In the genomic region with DNA sequence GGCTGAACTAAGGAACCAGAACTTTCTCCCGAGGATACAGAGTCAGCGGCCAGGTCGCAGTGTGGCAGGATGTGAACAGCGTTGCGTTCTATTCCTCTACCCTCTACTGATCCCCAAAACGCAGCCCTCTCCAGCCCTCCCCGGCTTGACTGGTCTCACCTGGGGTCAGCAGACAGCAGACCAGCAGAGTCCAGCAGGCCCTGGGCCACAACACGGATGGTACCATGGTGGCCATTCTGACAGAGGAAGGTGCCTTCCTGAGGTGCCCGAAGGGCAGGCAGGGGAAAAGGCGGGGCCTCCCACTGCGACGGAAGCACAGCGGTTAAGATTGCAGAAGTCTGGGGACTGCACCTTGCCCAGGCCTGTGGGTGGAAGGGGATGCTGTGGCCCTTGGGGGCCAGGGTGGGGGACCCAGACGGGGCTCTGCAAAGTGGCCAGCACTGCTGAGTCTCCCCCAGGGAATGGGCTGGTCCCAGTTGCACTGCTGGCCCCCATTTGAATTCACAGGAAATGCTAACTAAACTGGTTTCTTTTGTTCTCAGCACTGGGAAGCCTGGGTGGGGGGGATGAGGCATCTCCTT, we compare ENCODE assay signal across 1 cellular context.
TF ChIP-seq lines count a peak whose summit lies in the region.

ICAM3 (minus strand) TSS at position 245 of the 581 bp plus-strand sequence; CDS start at position 235, 10 bp downstream.

TF ChIP-seq in GM12878, 131 proteins besides CTCF, POLR2A, EP300 and RAD21 (continued from another document and continues in another):
- TF ChIP-seq MEF2B (IDR thresholded peaks at IDR 0.05; ENCODE audit: partially characterized antibody, poor library complexity, severe bottlenecking), result peak; percentile 87
- TF ChIP-seq NFXL1 (IDR thresholded peaks at IDR 0.05; ENCODE audit: borderline replicate concordance), result no peak
- TF ChIP-seq CHD2 (IDR thresholded peaks at IDR 0.05; ENCODE audit: borderline replicate concordance, low read depth, low read length), result 0 out of 2 replicates have a peak, but pooled peaks have one; percentile 8
- TF ChIP-seq IKZF2 (IDR thresholded peaks at IDR 0.05), result peak in 1 of 2 experiments; percentile 16; a peak in 2 of 4 replicates
- no peak for TF ChIP-seq ATF2 (IDR thresholded peaks at IDR 0.05; ENCODE audit: low read length)
- TF ChIP-seq TCF7 (IDR thresholded peaks at IDR 0.05; ENCODE audit: borderline replicate concordance), result no peak
- TF ChIP-seq BACH1 (IDR thresholded peaks at IDR 0.05; ENCODE audit: borderline replicate concordance), result peak; percentile 25; the same call in 1 of the 2 replicates
- TF ChIP-seq TBL1XR1 (IDR thresholded peaks at IDR 0.05; ENCODE audit: low read depth, low read length), result peak; percentile 46
- no peak for TF ChIP-seq PML (IDR thresholded peaks at IDR 0.05; ENCODE audit: low read length)
- TF ChIP-seq KDM1A (IDR thresholded peaks at IDR 0.05; ENCODE audit: borderline replicate concordance), result no peak
- TF ChIP-seq, protein P1, sequence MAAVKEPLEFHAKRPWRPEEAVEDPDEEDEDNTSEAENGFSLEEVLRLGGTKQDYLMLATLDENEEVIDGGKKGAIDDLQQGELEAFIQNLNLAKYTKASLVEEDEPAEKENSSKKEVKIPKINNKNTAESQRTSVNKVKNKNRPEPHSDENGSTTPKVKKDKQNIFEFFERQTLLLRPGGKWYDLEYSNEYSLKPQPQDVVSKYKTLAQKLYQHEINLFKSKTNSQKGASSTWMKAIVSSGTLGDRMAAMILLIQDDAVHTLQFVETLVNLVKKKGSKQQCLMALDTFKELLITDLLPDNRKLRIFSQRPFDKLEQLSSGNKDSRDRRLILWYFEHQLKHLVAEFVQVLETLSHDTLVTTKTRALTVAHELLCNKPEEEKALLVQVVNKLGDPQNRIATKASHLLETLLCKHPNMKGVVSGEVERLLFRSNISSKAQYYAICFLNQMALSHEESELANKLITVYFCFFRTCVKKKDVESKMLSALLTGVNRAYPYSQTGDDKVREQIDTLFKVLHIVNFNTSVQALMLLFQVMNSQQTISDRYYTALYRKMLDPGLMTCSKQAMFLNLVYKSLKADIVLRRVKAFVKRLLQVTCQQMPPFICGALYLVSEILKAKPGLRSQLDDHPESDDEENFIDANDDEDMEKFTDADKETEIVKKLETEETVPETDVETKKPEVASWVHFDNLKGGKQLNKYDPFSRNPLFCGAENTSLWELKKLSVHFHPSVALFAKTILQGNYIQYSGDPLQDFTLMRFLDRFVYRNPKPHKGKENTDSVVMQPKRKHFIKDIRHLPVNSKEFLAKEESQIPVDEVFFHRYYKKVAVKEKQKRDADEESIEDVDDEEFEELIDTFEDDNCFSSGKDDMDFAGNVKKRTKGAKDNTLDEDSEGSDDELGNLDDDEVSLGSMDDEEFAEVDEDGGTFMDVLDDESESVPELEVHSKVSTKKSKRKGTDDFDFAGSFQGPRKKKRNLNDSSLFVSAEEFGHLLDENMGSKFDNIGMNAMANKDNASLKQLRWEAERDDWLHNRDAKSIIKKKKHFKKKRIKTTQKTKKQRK (IDR thresholded peaks at IDR 0.05; ENCODE audit: low read depth, low read length), result no peak
- TF ChIP-seq ZNF217 (IDR thresholded peaks at IDR 0.05), result no peak
- peak; percentile 42; the same call in 1 of the 2 replicates for TF ChIP-seq MXI1 (IDR thresholded peaks at IDR 0.05; ENCODE audit: low read depth, low read length)
- no peak for TF ChIP-seq MEF2A (IDR thresholded peaks at IDR 0.05; ENCODE audit: insufficient read depth, low read depth, low read length)
- TF ChIP-seq, protein P2, sequence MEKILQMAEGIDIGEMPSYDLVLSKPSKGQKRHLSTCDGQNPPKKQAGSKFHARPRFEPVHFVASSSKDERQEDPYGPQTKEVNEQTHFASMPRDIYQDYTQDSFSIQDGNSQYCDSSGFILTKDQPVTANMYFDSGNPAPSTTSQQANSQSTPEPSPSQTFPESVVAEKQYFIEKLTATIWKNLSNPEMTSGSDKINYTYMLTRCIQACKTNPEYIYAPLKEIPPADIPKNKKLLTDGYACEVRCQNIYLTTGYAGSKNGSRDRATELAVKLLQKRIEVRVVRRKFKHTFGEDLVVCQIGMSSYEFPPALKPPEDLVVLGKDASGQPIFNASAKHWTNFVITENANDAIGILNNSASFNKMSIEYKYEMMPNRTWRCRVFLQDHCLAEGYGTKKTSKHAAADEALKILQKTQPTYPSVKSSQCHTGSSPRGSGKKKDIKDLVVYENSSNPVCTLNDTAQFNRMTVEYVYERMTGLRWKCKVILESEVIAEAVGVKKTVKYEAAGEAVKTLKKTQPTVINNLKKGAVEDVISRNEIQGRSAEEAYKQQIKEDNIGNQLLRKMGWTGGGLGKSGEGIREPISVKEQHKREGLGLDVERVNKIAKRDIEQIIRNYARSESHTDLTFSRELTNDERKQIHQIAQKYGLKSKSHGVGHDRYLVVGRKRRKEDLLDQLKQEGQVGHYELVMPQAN (conservative IDR thresholded peaks at IDR 0.05), result peak; percentile 39; the same call in 1 of the 2 replicates
- TF ChIP-seq POLR2AphosphoS2 (IDR thresholded peaks at IDR 0.05; ENCODE audit: low read depth, low read length), result 0 out of 2 replicates have a peak, but pooled peaks have one; percentile 40
- TF ChIP-seq CHD1 (IDR thresholded peaks at IDR 0.05; ENCODE audit: low read depth, low read length), result no peak
- peak; percentile 32; the same call in 1 of the 2 replicates for TF ChIP-seq HDGF (IDR thresholded peaks at IDR 0.05)
- 0 out of 2 replicates have a peak, but pooled peaks have one; percentile 31 for TF ChIP-seq NR2F1 (conservative IDR thresholded peaks at IDR 0.05)
- TF ChIP-seq PAX8 (IDR thresholded peaks at IDR 0.05), result no peak
- peak; percentile 25 for TF ChIP-seq SP1 (IDR thresholded peaks at IDR 0.05; ENCODE audit: low read depth, low read length)
- peak; percentile 68 for TF ChIP-seq DPF2 (IDR thresholded peaks at IDR 0.05)
- TF ChIP-seq ZNF384 (IDR thresholded peaks at IDR 0.05; ENCODE audit: borderline replicate concordance, low read depth, low read length), result no peak
- TF ChIP-seq ETV6 (conservative IDR thresholded peaks at IDR 0.05 in 1 of 2, IDR thresholded peaks at IDR 0.05 in 1 of 2; ENCODE audit: borderline replicate concordance in 1 of 2, low read depth in 1 of 2), result peak in 1 of 2 experiments; percentile 45; a peak in 1 of 4 replicates
- TF ChIP-seq IKZF1 (conservative IDR thresholded peaks at IDR 0.05), result peak; percentile 52; the same call in 1 of the 2 replicates
- TF ChIP-seq SIN3A (IDR thresholded peaks at IDR 0.05; ENCODE audit: low read depth, low read length), result no peak
- peak; percentile 66 for TF ChIP-seq MTA2 (IDR thresholded peaks at IDR 0.05; ENCODE audit: low read depth)
- TF ChIP-seq, protein P3, sequence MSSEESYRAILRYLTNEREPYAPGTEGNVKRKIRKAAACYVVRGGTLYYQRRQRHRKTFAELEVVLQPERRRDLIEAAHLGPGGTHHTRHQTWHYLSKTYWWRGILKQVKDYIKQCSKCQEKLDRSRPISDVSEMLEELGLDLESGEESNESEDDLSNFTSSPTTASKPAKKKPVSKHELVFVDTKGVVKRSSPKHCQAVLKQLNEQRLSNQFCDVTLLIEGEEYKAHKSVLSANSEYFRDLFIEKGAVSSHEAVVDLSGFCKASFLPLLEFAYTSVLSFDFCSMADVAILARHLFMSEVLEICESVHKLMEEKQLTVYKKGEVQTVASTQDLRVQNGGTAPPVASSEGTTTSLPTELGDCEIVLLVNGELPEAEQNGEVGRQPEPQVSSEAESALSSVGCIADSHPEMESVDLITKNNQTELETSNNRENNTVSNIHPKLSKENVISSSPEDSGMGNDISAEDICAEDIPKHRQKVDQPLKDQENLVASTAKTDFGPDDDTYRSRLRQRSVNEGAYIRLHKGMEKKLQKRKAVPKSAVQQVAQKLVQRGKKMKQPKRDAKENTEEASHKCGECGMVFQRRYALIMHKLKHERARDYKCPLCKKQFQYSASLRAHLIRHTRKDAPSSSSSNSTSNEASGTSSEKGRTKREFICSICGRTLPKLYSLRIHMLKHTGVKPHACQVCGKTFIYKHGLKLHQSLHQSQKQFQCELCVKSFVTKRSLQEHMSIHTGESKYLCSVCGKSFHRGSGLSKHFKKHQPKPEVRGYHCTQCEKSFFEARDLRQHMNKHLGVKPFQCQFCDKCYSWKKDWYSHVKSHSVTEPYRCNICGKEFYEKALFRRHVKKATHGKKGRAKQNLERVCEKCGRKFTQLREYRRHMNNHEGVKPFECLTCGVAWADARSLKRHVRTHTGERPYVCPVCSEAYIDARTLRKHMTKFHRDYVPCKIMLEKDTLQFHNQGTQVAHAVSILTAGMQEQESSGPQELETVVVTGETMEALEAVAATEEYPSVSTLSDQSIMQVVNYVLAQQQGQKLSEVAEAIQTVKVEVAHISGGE (CRISPR knock-in tag; IDR thresholded peaks at IDR 0.05), result no peak
- TF ChIP-seq NFIC (IDR thresholded peaks at IDR 0.05; ENCODE audit: low read depth, low read length), result no peak
- TF ChIP-seq SPI1 (IDR thresholded peaks at IDR 0.05; ENCODE audit: borderline replicate concordance, insufficient read depth, low read depth, low read length), result peak; percentile 66; the same call in 1 of the 2 replicates
- TF ChIP-seq RUNX3 (IDR thresholded peaks at IDR 0.05; ENCODE audit: low read length), result peak; percentile 81
- no peak for TF ChIP-seq NFYA (IDR thresholded peaks at IDR 0.05; ENCODE audit: borderline replicate concordance, low read depth, low read length)
- TF ChIP-seq HDAC6 (IDR thresholded peaks at IDR 0.05; ENCODE audit: unreplicated experiment), result no peak
- TF ChIP-seq BRCA1 (IDR thresholded peaks at IDR 0.05; ENCODE audit: low read depth, low read length), result no peak
- no peak for TF ChIP-seq SREBF1 (IDR thresholded peaks at IDR 0.05; ENCODE audit: low read length)
- no peak for TF ChIP-seq FOXK2 (IDR thresholded peaks at IDR 0.05)
- TF ChIP-seq BHLHE40 (IDR thresholded peaks at IDR 0.05; ENCODE audit: borderline replicate concordance in 1 of 2, low read depth in 2 of 2, low read length in 1 of 2), result peak in 1 of 2 experiments; percentile 42; a peak in 2 of 4 replicates
- no peak for TF ChIP-seq SIX5 (IDR thresholded peaks at IDR 0.05; ENCODE audit: low read depth, low read length, severe bottlenecking)
- no peak for TF ChIP-seq PRDM15 (CRISPR knock-in tag; IDR thresholded peaks at IDR 0.05)
- TF ChIP-seq SRF (IDR thresholded peaks at IDR 0.05; ENCODE audit: low read depth in 2 of 2, low read length in 2 of 2), result no peak
- TF ChIP-seq BCL11A (IDR thresholded peaks at IDR 0.05; ENCODE audit: low read depth, low read length), result no peak
- TF ChIP-seq, protein P4, sequence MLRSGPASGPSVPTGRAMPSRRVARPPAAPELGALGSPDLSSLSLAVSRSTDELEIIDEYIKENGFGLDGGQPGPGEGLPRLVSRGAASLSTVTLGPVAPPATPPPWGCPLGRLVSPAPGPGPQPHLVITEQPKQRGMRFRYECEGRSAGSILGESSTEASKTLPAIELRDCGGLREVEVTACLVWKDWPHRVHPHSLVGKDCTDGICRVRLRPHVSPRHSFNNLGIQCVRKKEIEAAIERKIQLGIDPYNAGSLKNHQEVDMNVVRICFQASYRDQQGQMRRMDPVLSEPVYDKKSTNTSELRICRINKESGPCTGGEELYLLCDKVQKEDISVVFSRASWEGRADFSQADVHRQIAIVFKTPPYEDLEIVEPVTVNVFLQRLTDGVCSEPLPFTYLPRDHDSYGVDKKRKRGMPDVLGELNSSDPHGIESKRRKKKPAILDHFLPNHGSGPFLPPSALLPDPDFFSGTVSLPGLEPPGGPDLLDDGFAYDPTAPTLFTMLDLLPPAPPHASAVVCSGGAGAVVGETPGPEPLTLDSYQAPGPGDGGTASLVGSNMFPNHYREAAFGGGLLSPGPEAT (IDR thresholded peaks at IDR 0.05; ENCODE audit: low read depth), result 0 out of 2 replicates have a peak, but pooled peaks have one; percentile 29
- 0 out of 2 replicates have a peak, but pooled peaks have one; percentile 7 for TF ChIP-seq TCF12 (IDR thresholded peaks at IDR 0.05; ENCODE audit: low read depth, low read length)
- TF ChIP-seq NRF1 (conservative IDR thresholded peaks at IDR 0.05; ENCODE audit: low read depth, low read length), result 0 out of 2 replicates have a peak, but pooled peaks have one; percentile 1
- TF ChIP-seq EZH2 (IDR thresholded peaks at IDR 0.05; ENCODE audit: borderline replicate concordance, control insufficient read depth, low read depth, low read length), result no peak
- no peak for TF ChIP-seq CREB1 (IDR thresholded peaks at IDR 0.05; ENCODE audit: low read depth)
- TF ChIP-seq SMAD1 (IDR thresholded peaks at IDR 0.05; ENCODE audit: low read depth, partially characterized antibody), result no peak
- no peak for TF ChIP-seq ZBED1 (IDR thresholded peaks at IDR 0.05; ENCODE audit: borderline replicate concordance)
- no peak for TF ChIP-seq CREM (IDR thresholded peaks at IDR 0.05; ENCODE audit: low read depth)
